10 cellular contexts compared by ENCODE assay signal in genomic region chrX:5113128-5113527, GRCh38.
DNase-seq lines count a peak whose midpoint lies in the region; ATAC-seq and TF ChIP-seq lines count a peak whose summit lies in the region.
"Had no signal": no experiment of that assay in that cellular context is flagged by ENCODE, and none has a peak within 500 bp of the region (broad histone marks: within the 10 kb centered on the region; RNA-seq: fewer than 3 reads in every experiment).

No MANE protein-coding gene starts in this region.

- intact Hi-C loops in upper lobe of right lung (cut with DNase I): no loop called here

- ATAC-seq in upper lobe of right lung (no peak), HG03280 (IDR thresholded peaks at IDR 0.05; ENCODE audit: unreplicated experiment) (no peak)
- ATAC-seq: left ventricle myocardium superior had no signal

- no peak overlapping the region for H3K4me3 ChIP-seq in upper lobe of right lung

- H3K27ac ChIP-seq in upper lobe of right lung: no peak overlapping the region

- peak; percentile 36 for TF ChIP-seq CTCF in upper lobe of right lung (IDR thresholded peaks at IDR 0.05)

- H3K36me3 ChIP-seq in upper lobe of right lung: no peaks in the 10 kb centered on the region

- H3K4me1 ChIP-seq in upper lobe of right lung: no peaks in the 10 kb centered on the region

- peak; percentile 0 for DNase-seq in SKM-1 treated with dmso at 0.1 percent for 144 hours (lab: John Stamatoyannopoulos, UW; ENCODE audit: unreplicated experiment)
- DNase-seq in SKM-1 (lab: John Stamatoyannopoulos, UW; ENCODE audit: unreplicated experiment): no peak
- DNase-seq in OCI-M1 (lab: John Stamatoyannopoulos, UW): peak; percentile 60
- peak; percentile 1 for DNase-seq in foreskin melanocyte
- no peak for DNase-seq in upper lobe of right lung
- no peak for DNase-seq in middle frontal gyrus (ENCODE audit: extremely low spot score, low spot score)
- no peak for DNase-seq in NCI-H226
- DNase-seq: left ventricle myocardium superior; stimulated activated CD4-positive, alpha-beta T cell treated with anti-CD3 and anti-CD28 coated beads, Interleukin-4, amount 100 ng/mL, for 4 hours had no signal

- no peaks in the 10 kb centered on the region for H3K27me3 ChIP-seq in upper lobe of right lung

- H3K9me3 ChIP-seq in upper lobe of right lung: no peaks in the 10 kb centered on the region

Comparison
In these comparisons a context has a peak if more than half of its experiments do, and no peak if none do; other contexts are left out.
1. DNase-seq: peak in SKM-1 treated with dmso at 0.1 percent for 144 hours (single experiment), OCI-M1 (single experiment) and foreskin melanocyte (single experiment); none in SKM-1 (single experiment), upper lobe of right lung (single experiment), middle frontal gyrus (single experiment) and NCI-H226 (single experiment).